Comparison of ENCODE assay signal across 14 cellular contexts in the genomic region with DNA sequence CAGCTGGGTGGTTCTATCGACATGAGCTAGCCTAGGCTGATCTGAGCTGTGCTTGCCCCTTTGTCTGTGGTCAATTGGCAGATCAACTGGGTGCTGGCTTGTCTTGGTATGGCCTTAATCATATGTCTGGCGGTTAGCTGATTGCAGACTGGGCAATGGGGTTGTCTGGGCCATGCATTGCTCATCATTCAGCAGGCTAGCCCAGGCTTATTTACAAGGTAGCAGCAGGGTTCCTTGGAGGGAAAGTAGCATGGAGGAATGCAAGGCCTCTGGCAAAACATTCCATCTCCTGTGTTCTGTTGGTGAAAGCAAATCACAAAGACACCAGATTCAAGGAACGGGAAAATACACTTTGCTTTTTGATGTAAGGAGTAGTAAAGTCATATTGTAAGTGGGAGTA.
A peak's percentile ranks its signal among the peaks of the same experiment; 100 is the strongest.
DNase-seq lines count a peak whose midpoint lies in the region; ATAC-seq and TF ChIP-seq lines count a peak whose summit lies in the region.
"Had no signal": no experiment of that assay in that cellular context is flagged by ENCODE, and none has a peak within 500 bp of the region (broad histone marks: within the 10 kb centered on the region; RNA-seq: fewer than 3 reads in every experiment).

No MANE protein-coding gene starts in this region.

- H3K9me3 ChIP-seq in HUES48 (ENCODE audit: control insufficient read depth, insufficient read depth, low read length) = no peaks in the 10 kb centered on the region
- H3K9me3 ChIP-seq: Caco-2, neutrophil had no signal

- TF ChIP-seq CTCF in brain microvascular endothelial cell (IDR thresholded peaks at IDR 0.05; ENCODE audit: low read depth, low read length, missing control alignments) = no peak

- H3K36me3 ChIP-seq in HUES48 (ENCODE audit: control insufficient read depth, insufficient read depth, low read length) (no peaks in the 10 kb centered on the region), brain microvascular endothelial cell (replicated peaks) (no peaks in the 10 kb centered on the region)
- H3K36me3 ChIP-seq: neutrophil, WERI-Rb-1 had no signal

- H3K4me3 ChIP-seq in HUES48 (ENCODE audit: low read depth, low read length) = no peak overlapping the region; the same call in 1 of the 2 replicates
- no peak overlapping the region for H3K4me3 ChIP-seq in brain microvascular endothelial cell (ENCODE audit: low read depth, low read length)

- DNase-seq in A172 (ENCODE audit: low spot score) (peak; percentile 82), brain microvascular endothelial cell (peak; percentile 90), iPS-NIHi7 (ENCODE audit: extremely low spot score) (peak; percentile 75), DMS53 treated with DMSO at 0.1 percent for 48 hours (lab: John Stamatoyannopoulos, UW; ENCODE audit: unreplicated experiment) (no peak), GM03348 (ENCODE audit: low spot score) (no peak), NCI-H146 (lab: John Stamatoyannopoulos, UW) (no peak)
- DNase-seq: activated naive CD4-positive, alpha-beta T cell treated with anti-CD3 and anti-CD28 coated beads for 36 hours; central memory CD4-positive, alpha-beta T cell; NCI-H1048; WERI-Rb-1 had no signal

- H3K27ac ChIP-seq in HUES48 (ENCODE audit: low read depth, low read length) = peak overlapping the region; percentile 67
- H3K27ac ChIP-seq in brain microvascular endothelial cell = peak overlapping the region; percentile 60
- H3K27ac ChIP-seq: neutrophil, WERI-Rb-1 had no signal

- no peak for ATAC-seq in GM18873 (IDR thresholded peaks at IDR 0.05; ENCODE audit: low FRiP score, unreplicated experiment)

- H3K27me3 ChIP-seq in HUES48 (ENCODE audit: control insufficient read depth, insufficient read depth, low read length) = no peaks in the 10 kb centered on the region
- no peaks in the 10 kb centered on the region for H3K27me3 ChIP-seq in brain microvascular endothelial cell (replicated peaks)
- H3K27me3 ChIP-seq: neutrophil had no signal

- peak overlapping the region; percentile 41; the same call in 1 of the 2 replicates for H3K9ac ChIP-seq in HUES48 (ENCODE audit: low read depth, low read length)

- in situ Hi-C loops in brain microvascular endothelial cell (cut with HindIII; ENCODE audit: low pct_ligation_motif_present, low sequenced_read_pairs) = no loop called here

- peaks cover 18% of the 10 kb centered on the region for H3K4me1 ChIP-seq in HUES48 (ENCODE audit: control insufficient read depth, insufficient read depth, low read length)

Comparison
In these comparisons a context has a peak if more than half of its experiments do, and no peak if none do; other contexts are left out.
1. DNase-seq: peak in A172 (single experiment), brain microvascular endothelial cell (single experiment) and iPS-NIHi7 (single experiment); none in DMS53 treated with DMSO at 0.1 percent for 48 hours (single experiment), GM03348 (single experiment) and NCI-H146 (single experiment).